ENCODE assay signal across 9 cellular contexts in genomic region chr20:37316775-37317170, GRCh38. TPM values are rescaled to one million over a fixed set of nuclear protein-coding genes. Genes with fewer than 3 reads are reported as not detected.
DNase-seq lines count a peak whose midpoint lies in the region; ATAC-seq, FAIRE-seq and TF ChIP-seq lines count a peak whose summit lies in the region.
"Had no signal": no experiment of that assay in that cellular context is flagged by ENCODE, and none has a peak within 500 bp of the region (broad histone marks: within the 10 kb centered on the region; RNA-seq: fewer than 3 reads in every experiment).

No MANE protein-coding gene starts in this region.

- H3K14ac ChIP-seq in H1 (ENCODE audit: insufficient read length) = no peak overlapping the region

- H3K4me3 Mint-ChIP-seq in activated CD8-positive, alpha-beta memory T cell treated with anti-CD3 and anti-CD28 coated beads, Interleukin-2, amount 10 ng/mL, durations not matched to agents 7 days and 5 days = no peak overlapping the region
- no peak overlapping the region for H3K4me3 Mint-ChIP-seq in stimulated activated memory B cell treated with anti-CD40 and anti-IgM and Interleukin-4, amounts not matched to agents 10 μg/mL and 1 μg/mL and 100 μg/mL, for 72 hours

- no peak for FAIRE-seq in H1 (lab: Jason Lieb, UNC)

- H3K27me3 Mint-ChIP-seq in activated CD8-positive, alpha-beta memory T cell treated with anti-CD3 and anti-CD28 coated beads, Interleukin-2, amount 10 ng/mL, durations not matched to agents 7 days and 5 days = no peaks in the 10 kb centered on the region
- no peaks in the 10 kb centered on the region for H3K27me3 Mint-ChIP-seq in stimulated activated memory B cell treated with anti-CD40 and anti-IgM and Interleukin-4, amounts not matched to agents 10 μg/mL and 1 μg/mL and 100 μg/mL, for 72 hours

- H2BK15ac ChIP-seq in H1 (ENCODE audit: low read length) = no peak overlapping the region

- no peaks in the 10 kb centered on the region for H3K9me3 Mint-ChIP-seq in activated CD8-positive, alpha-beta memory T cell treated with anti-CD3 and anti-CD28 coated beads, Interleukin-2, amount 10 ng/mL, durations not matched to agents 7 days and 5 days (ENCODE audit: low read depth)
- no peaks in the 10 kb centered on the region for H3K9me3 Mint-ChIP-seq in stimulated activated memory B cell treated with anti-CD40 and anti-IgM and Interleukin-4, amounts not matched to agents 10 μg/mL and 1 μg/mL and 100 μg/mL, for 72 hours

- H3K27me3 ChIP-seq in OCI-LY1 (ENCODE audit: insufficient read depth, low read length) (no peaks in the 10 kb centered on the region), H1 (replicated peaks in 1 of 4; ENCODE audit: control insufficient read depth in 3 of 4, extremely low read depth in 1 of 4, insufficient read depth in 3 of 4, low read length in 3 of 4) (no peaks in the 10 kb centered on the region)

- H3K56ac ChIP-seq in H1 (replicated peaks; ENCODE audit: insufficient read length, low read depth, low read length) = no peak overlapping the region

- H3K4me1 ChIP-seq in OCI-LY1 (ENCODE audit: insufficient read depth, low read length, severe bottlenecking) (peaks cover 32% of the 10 kb centered on the region), H1 (replicated peaks in 1 of 4; ENCODE audit: control insufficient read depth in 3 of 4, insufficient read depth in 4 of 4, low read length in 3 of 4) (peaks cover 2 to 9% (median 7%) of the 10 kb centered on the region in 4 experiments; a peak in 5 of 7 replicates)

- no peaks in the 10 kb centered on the region; the same call in 1 of the 2 replicates for H3F3A ChIP-seq in OCI-LY1 (ENCODE audit: insufficient read depth, low read length)

- H3K79me1 ChIP-seq in H1 (ENCODE audit: low read depth, low read length) = peaks cover 6% of the 10 kb centered on the region; the same call in 1 of the 2 replicates

- TF ChIP-seq EP300 in H1 (IDR thresholded peaks at IDR 0.05; ENCODE audit: borderline replicate concordance in 1 of 2, low read depth in 2 of 2, low read length in 2 of 2) = no peak

- peaks cover 11% of the 10 kb centered on the region; the same call in 1 of the 2 replicates for H3K36me3 ChIP-seq in OCI-LY1 (ENCODE audit: insufficient read depth, low read length)
- peaks cover 0 to 8% (median under 1%) of the 10 kb centered on the region in 4 experiments; a peak in 3 of 8 replicates for H3K36me3 ChIP-seq in H1 (ENCODE audit: control insufficient read depth in 2 of 4, insufficient read depth in 4 of 4, low read length in 3 of 4)

- H3K4me1 Mint-ChIP-seq in activated CD8-positive, alpha-beta memory T cell treated with anti-CD3 and anti-CD28 coated beads, Interleukin-2, amount 10 ng/mL, durations not matched to agents 7 days and 5 days = peaks cover 23% of the 10 kb centered on the region
- H3K4me1 Mint-ChIP-seq in stimulated activated memory B cell treated with anti-CD40 and anti-IgM and Interleukin-4, amounts not matched to agents 10 μg/mL and 1 μg/mL and 100 μg/mL, for 72 hours = peaks cover 47% of the 10 kb centered on the region

- H3K4me2 ChIP-seq in OCI-LY1 (ENCODE audit: low read length) = peak overlapping the region; percentile 53; the same call in 1 of the 2 replicates
- H3K4me2 ChIP-seq in H1 (ENCODE audit: insufficient read depth in 1 of 2, low read depth in 2 of 2, low read length in 2 of 2) = no peak overlapping the region

- H3K9me3 ChIP-seq in OCI-LY1 (ENCODE audit: low read length) (no peaks in the 10 kb centered on the region), H1 (ENCODE audit: insufficient read depth in 2 of 2, low read depth in 1 of 2, low read length in 1 of 2) (no peaks in the 10 kb centered on the region)

- no peak overlapping the region for H3K4ac ChIP-seq in H1 (replicated peaks; ENCODE audit: insufficient read length, low read depth, low read length)

- no peak overlapping the region for H2BK20ac ChIP-seq in H1 (ENCODE audit: low read length)

- no peak overlapping the region for H2AK5ac ChIP-seq in H1 (ENCODE audit: low read depth, low read length)

- no peak for ATAC-seq in activated CD8-positive, alpha-beta memory T cell treated with anti-CD3 and anti-CD28 coated beads, Interleukin-2, amount 10 ng/mL, durations not matched to agents 7 days and 5 days
- no peak for ATAC-seq in stimulated activated memory B cell treated with anti-CD40 and anti-IgM and Interleukin-4, amounts not matched to agents 10 μg/mL and 1 μg/mL and 100 μg/mL, for 72 hours

- H3K18ac ChIP-seq in H1 (ENCODE audit: extremely low read depth, low read length) = no peak overlapping the region; the same call in 1 of the 2 replicates

- no peak for DNase-seq in activated CD8-positive, alpha-beta memory T cell treated with anti-CD3 and anti-CD28 coated beads, Interleukin-2, amount 10 ng/mL, durations not matched to agents 7 days and 5 days
- no peak for DNase-seq in activated CD8-positive, alpha-beta memory T cell treated with anti-CD3 and anti-CD28 coated beads, Interleukin-2, amount 50 U/mL, for 4 hours
- DNase-seq in H1 (ENCODE audit: low read depth in 1 of 2, low spot score in 2 of 2) = no peak
- no peak for DNase-seq in mesenteric fat pad (ENCODE audit: low spot score)
- no peak for DNase-seq in ACHN
- DNase-seq in SK-N-DZ (ENCODE audit: low spot score) = no peak
- DNase-seq: RPMI8226 had no signal

- H3K79me2 ChIP-seq in OCI-LY1 (ENCODE audit: insufficient read depth, low read length) (no peaks in the 10 kb centered on the region), H1 (ENCODE audit: control insufficient read depth in 1 of 2, insufficient read depth in 2 of 2, low read length in 2 of 2) (no peaks in the 10 kb centered on the region)

- 0 out of 2 replicates have a peak overlapping the region, but pooled peaks have one; percentile 17 for H2BK12ac ChIP-seq in H1 (ENCODE audit: low read depth, low read length)

- H3K36me3 Mint-ChIP-seq in activated CD8-positive, alpha-beta memory T cell treated with anti-CD3 and anti-CD28 coated beads, Interleukin-2, amount 10 ng/mL, durations not matched to agents 7 days and 5 days = peaks cover 3% of the 10 kb centered on the region
- H3K36me3 Mint-ChIP-seq in stimulated activated memory B cell treated with anti-CD40 and anti-IgM and Interleukin-4, amounts not matched to agents 10 μg/mL and 1 μg/mL and 100 μg/mL, for 72 hours = peaks cover 26% of the 10 kb centered on the region

- peak overlapping the region; percentile 86 for H3K27ac ChIP-seq in OCI-LY1 (ENCODE audit: low read depth, low read length, poor library complexity, severe bottlenecking)
- H3K27ac ChIP-seq in H1 (ENCODE audit: low read depth, low read length) = no peak overlapping the region

- H2BK120ac ChIP-seq in H1 (replicated peaks; ENCODE audit: low read depth, low read length) = no peak overlapping the region

- WGBS in H1 (ENCODE audit: extremely low coverage in 1 of 2, insufficient coverage in 1 of 2, insufficient read length in 1 of 2, insufficient replicate concordance in 2 of 2, low coverage in 1 of 2, low lambda C conversion rate in 2 of 2, missing lambda C conversion rate in 1 of 2), 2 experiments = 91% methylated on average over 5 of the region's 5 CpGs; no CpG with 5 or more reads in 1 of the 2 experiments

- TF ChIP-seq CTCF in OCI-LY1 (IDR thresholded peaks at IDR 0.05; ENCODE audit: low read length) (no peak), H1 (IDR thresholded peaks at IDR 0.05; ENCODE audit: control extremely low read depth in 1 of 3, insufficient read depth in 1 of 3, low read depth in 1 of 3, low read length in 3 of 3) (no peak)

- no peak overlapping the region for H4K91ac ChIP-seq in H1 (replicated peaks; ENCODE audit: insufficient read length, low read length)

- POLR2A ChIA-PET in H1 (lab: Charles Lee; ENCODE audit: partially characterized antibody) = interaction anchor here (0.9 to 2.7 kb wide), 4 partner anchors 13 to 36 kb away, joined by 3 to 6 read pairs (median 3); partner anchors contain the start of gene MANBAL

- no peaks in the 10 kb centered on the region for H3K23me2 ChIP-seq in H1 (ENCODE audit: low read depth, low read length)

- H4K20me1 ChIP-seq in OCI-LY1 (ENCODE audit: insufficient read depth, low read length) = no peaks in the 10 kb centered on the region
- H4K20me1 ChIP-seq in H1 (replicated peaks in 1 of 2; ENCODE audit: control insufficient read depth in 1 of 2, insufficient read depth in 2 of 2, low read length in 2 of 2) = no peaks in the 10 kb centered on the region

- H3K9me2 ChIP-seq in OCI-LY1 (ENCODE audit: low read depth, low read length) = no peaks in the 10 kb centered on the region

- H2BK5ac ChIP-seq in H1 (ENCODE audit: low read depth, low read length) = peak overlapping the region; percentile 66; the same call in 1 of the 2 replicates

- H2AFZ ChIP-seq in OCI-LY1 (ENCODE audit: low read length) (no peak overlapping the region), H1 (ENCODE audit: low read length) (no peak overlapping the region)

- TF ChIP-seq RAD21 in H1 (IDR thresholded peaks at IDR 0.05 in 1 of 2, conservative IDR thresholded peaks at IDR 0.05 in 1 of 2; ENCODE audit: low read depth in 2 of 2, low read length in 2 of 2) = no peak

- H3K4me3 ChIP-seq in OCI-LY1 (ENCODE audit: low read depth, low read length, poor library complexity, severe bottlenecking) (no peak overlapping the region), H1 (ENCODE audit: extremely low read depth in 1 of 4, insufficient read depth in 2 of 4, low read depth in 3 of 4, low read length in 4 of 4) (no peak overlapping the region)

- CTCF ChIA-PET in activated CD8-positive, alpha-beta memory T cell treated with anti-CD3 and anti-CD28 coated beads, Interleukin-2, amount 10 ng/mL, durations not matched to agents 7 days and 5 days (lab: Charles Lee) = interaction anchor here (1.7 kb wide), 1 partner anchor 125 kb away, joined by 4 read pairs; no protein-coding TSS in a partner anchor
- CTCF ChIA-PET in H1 (lab: Charles Lee; ENCODE audit: partially characterized antibody) = interaction anchor here (0.8 to 1.1 kb wide), 2 partner anchors 8 to 15 kb away, joined by 3 to 5 read pairs; no protein-coding TSS in a partner anchor

- no peak overlapping the region for H4K8ac ChIP-seq in H1 (ENCODE audit: extremely low read depth, insufficient read depth, low read length)

- H4K5ac ChIP-seq in H1 (ENCODE audit: insufficient read length, low read depth, low read length) = no peak overlapping the region

- no peak overlapping the region for H3K9ac ChIP-seq in OCI-LY1 (ENCODE audit: low read length)
- no peak overlapping the region for H3K9ac ChIP-seq in H1 (replicated peaks in 1 of 4; ENCODE audit: extremely low read depth in 1 of 4, low read depth in 3 of 4, low read length in 3 of 4)

- H3K23ac ChIP-seq in H1 (ENCODE audit: insufficient read length) = no peak overlapping the region

- peak overlapping the region; percentile 82 for H3K27ac Mint-ChIP-seq in activated CD8-positive, alpha-beta memory T cell treated with anti-CD3 and anti-CD28 coated beads, Interleukin-2, amount 10 ng/mL, durations not matched to agents 7 days and 5 days
- H3K27ac Mint-ChIP-seq in stimulated activated memory B cell treated with anti-CD40 and anti-IgM and Interleukin-4, amounts not matched to agents 10 μg/mL and 1 μg/mL and 100 μg/mL, for 72 hours = peak overlapping the region; percentile 88

- in situ Hi-C loops in ACHN (cut with HindIII; ENCODE audit: low pct_ligation_motif_present, low pct_unique_long_range_greater_than_20kb, low sequenced_read_pairs) = no loop called here

- no peak for TF ChIP-seq POLR2A in H1 (IDR thresholded peaks at IDR 0.05; ENCODE audit: control extremely low read depth in 1 of 2, low read depth in 2 of 2, low read length in 2 of 2)

RNA-seq across cellular contexts. Expression of gene MANBAL, which starts 27.3 kb away (rescaled TPM):
- total RNA-seq in activated CD8-positive, alpha-beta memory T cell treated with anti-CD3 and anti-CD28 coated beads, Interleukin-2, amount 10 ng/mL, durations not matched to agents 7 days and 5 days = 10 to 100 TPM; 11.3 to 11.5 TPM
- total RNA-seq in H1 (2021; fragmentation: NEBNext Ultra II Directional; extraction: Animal tissue kit (Norgen Biotek cat#: 25700)) = 42.8 and 44.4 TPM in 2 replicates
- polyA plus RNA-seq in H1 (2011; rRNA removed) = 120 and 140 TPM in 2 replicates
- 98.6 TPM for polyA plus RNA-seq in H1 (2011; cell fraction: cytosol; rRNA removed)
- polyA plus RNA-seq in H1 (2011; cell fraction: nucleus; rRNA removed) = 64.4 TPM
- 60.6 to 68.4 TPM (median 64.0 TPM) in 4 replicates for polyA plus RNA-seq in H1 (2012, experiment 1 of 2)
- 70.1 TPM for polyA plus RNA-seq in H1 (2012, experiment 2 of 2)
- 48.6 TPM for polyA plus RNA-seq in H1 (2013, experiment 1 of 2)
- polyA plus RNA-seq in H1 (2013, experiment 2 of 2) = 56.1 TPM
- 46.6 and 52.2 TPM in 2 replicates for polyA minus RNA-seq in H1 (2011; rRNA and poly(A)+ RNA removed)
- polyA minus RNA-seq in H1 (2011; cell fraction: cytosol; rRNA and poly(A)+ RNA removed) = 22.8 TPM
- polyA minus RNA-seq in H1 (2011; cell fraction: nucleus; rRNA and poly(A)+ RNA removed) = 16.5 TPM
- total RNA-seq in mesenteric fat pad = 43.6 TPM
- 25.2 and 27.4 TPM in 2 replicates for polyA plus RNA-seq in SK-N-DZ (2014; cell fraction: cytosol; rRNA removed)
- 11.9 and 19.2 TPM in 2 replicates for polyA plus RNA-seq in SK-N-DZ (2014; cell fraction: nucleus; rRNA removed)

RNA-seq across cellular contexts. Expression of gene SRC, which starts 29.2 kb away (rescaled TPM):
- total RNA-seq in activated CD8-positive, alpha-beta memory T cell treated with anti-CD3 and anti-CD28 coated beads, Interleukin-2, amount 10 ng/mL, durations not matched to agents 7 days and 5 days = 1 to 10 TPM; 1.9 to 3.6 TPM
- total RNA-seq in H1 (2021; fragmentation: NEBNext Ultra II Directional; extraction: Animal tissue kit (Norgen Biotek cat#: 25700)) = 28.8 and 29.8 TPM in 2 replicates
- 27.6 and 35.4 TPM in 2 replicates for polyA plus RNA-seq in H1 (2011; rRNA removed)
- 25.1 TPM for polyA plus RNA-seq in H1 (2011; cell fraction: cytosol; rRNA removed)
- 100 TPM for polyA plus RNA-seq in H1 (2011; cell fraction: nucleus; rRNA removed)
- 19.4 to 31.2 TPM (median 26.5 TPM) in 4 replicates for polyA plus RNA-seq in H1 (2012, experiment 1 of 2)
- polyA plus RNA-seq in H1 (2012, experiment 2 of 2) = 20.4 TPM
- polyA plus RNA-seq in H1 (2013, experiment 1 of 2) = 17.9 TPM
- polyA plus RNA-seq in H1 (2013, experiment 2 of 2) = 15.1 TPM
- polyA minus RNA-seq in H1 (2011; rRNA and poly(A)+ RNA removed) = 28.2 and 38.4 TPM in 2 replicates
- polyA minus RNA-seq in H1 (2011; cell fraction: cytosol; rRNA and poly(A)+ RNA removed) = 28.6 TPM
- 41.9 TPM for polyA minus RNA-seq in H1 (2011; cell fraction: nucleus; rRNA and poly(A)+ RNA removed)
- 23.9 TPM for total RNA-seq in mesenteric fat pad
- polyA plus RNA-seq in SK-N-DZ (2014; cell fraction: cytosol; rRNA removed) = 43.8 and 54.5 TPM in 2 replicates
- polyA plus RNA-seq in SK-N-DZ (2014; cell fraction: nucleus; rRNA removed) = 68.7 and 96.4 TPM in 2 replicates

RNA-seq across cellular contexts. Expression of gene GHRH, which starts 55.2 kb away (rescaled TPM):
- not detected for total RNA-seq in activated CD8-positive, alpha-beta memory T cell treated with anti-CD3 and anti-CD28 coated beads, Interleukin-2, amount 10 ng/mL, durations not matched to agents 7 days and 5 days
- total RNA-seq in H1 (2021; fragmentation: NEBNext Ultra II Directional; extraction: Animal tissue kit (Norgen Biotek cat#: 25700)) = not detected in 2 replicates
- polyA plus RNA-seq in H1 (2011; rRNA removed) = not detected in 2 replicates
- polyA plus RNA-seq in H1 (2011; cell fraction: cytosol; rRNA removed) = not detected
- not detected for polyA plus RNA-seq in H1 (2011; cell fraction: nucleus; rRNA removed)
- polyA plus RNA-seq in H1 (2012, experiment 1 of 2) = not detected in 4 replicates
- not detected for polyA plus RNA-seq in H1 (2012, experiment 2 of 2)
- not detected for polyA plus RNA-seq in H1 (2013, experiment 1 of 2)
- not detected for polyA plus RNA-seq in H1 (2013, experiment 2 of 2)
- not detected in 2 replicates for polyA minus RNA-seq in H1 (2011; rRNA and poly(A)+ RNA removed)
- not detected for polyA minus RNA-seq in H1 (2011; cell fraction: cytosol; rRNA and poly(A)+ RNA removed)
- polyA minus RNA-seq in H1 (2011; cell fraction: nucleus; rRNA and poly(A)+ RNA removed) = not detected
- not detected for total RNA-seq in mesenteric fat pad
- 0.61 and 0.78 TPM in 2 replicates for polyA plus RNA-seq in SK-N-DZ (2014; cell fraction: cytosol; rRNA removed)
- polyA plus RNA-seq in SK-N-DZ (2014; cell fraction: nucleus; rRNA removed) = 1.4 TPM in 1 of 2 replicates, not detected in the other
